ENCODE assay signal across 29 cellular contexts in genomic region chr10:34796133-34796532, GRCh38.
"Had no signal": no experiment of that assay in that cellular context is flagged by ENCODE, and none has a peak within 500 bp of the region (broad histone marks: within the 10 kb centered on the region; RNA-seq: fewer than 3 reads in every experiment).

No MANE protein-coding gene starts in this region.

- H3K27me3 ChIP-seq: stomach, suprapubic skin, testis, thyroid gland, tibial artery, tibial nerve, transverse colon, upper lobe of left lung, upper lobe of right lung, uterus, vagina had no signal

- ATAC-seq: stimulated activated effector memory CD8-positive, alpha-beta T cell treated with anti-CD3 and anti-CD28 coated beads, Interleukin-12 subunit alpha, Interleukin-12 subunit beta, amount 100 ng/mL, for 72 hours; stimulated activated memory B cell treated with anti-CD40 and anti-IgM and Interleukin-4, amounts not matched to agents 10 μg/mL and 1 μg/mL and 100 μg/mL, for 72 hours; stimulated activated naive B cell treated with anti-CD40 and anti-IgM and Interleukin-4, amounts not matched to agents 10 μg/mL and 1 μg/mL and 100 μg/mL, for 72 hours; stimulated activated naive CD8-positive, alpha-beta T cell treated with anti-CD3 and anti-CD28 coated beads, Interleukin-15, amount 100 ng/mL, for 72 hours; stimulated activated naive CD8-positive, alpha-beta T cell treated with anti-CD3 and anti-CD28 coated beads, Interleukin-15, Interleukin-2, amounts not matched to agents 100 U/mL and 50 U/mL, for 24 hours; upper lobe of right lung had no signal

- H3K9me3 ChIP-seq: stomach, suprapubic skin, testis, thoracic aorta, thyroid gland, tibial artery, tibial nerve, transverse colon, upper lobe of left lung, upper lobe of right lung, uterus, vagina had no signal

- H3K4me3 ChIP-seq: stomach, suprapubic skin, testis, thoracic aorta, thyroid gland, tibial artery, tibial nerve, transverse colon, upper lobe of left lung, upper lobe of right lung, uterus, vagina had no signal

- H3K36me3 ChIP-seq: stomach, suprapubic skin, thoracic aorta, thyroid gland, tibial artery, tibial nerve, transverse colon, upper lobe of left lung, upper lobe of right lung, uterus, vagina had no signal

- H3K27ac Mint-ChIP-seq: stimulated activated effector memory CD8-positive, alpha-beta T cell treated with anti-CD3 and anti-CD28 coated beads, Interleukin-12 subunit alpha, Interleukin-12 subunit beta, amount 100 ng/mL, for 72 hours; stimulated activated memory B cell treated with anti-CD40 and anti-IgM and Interleukin-4, amounts not matched to agents 10 μg/mL and 1 μg/mL and 100 μg/mL, for 72 hours; stimulated activated naive B cell treated with anti-CD40 and anti-IgM and Interleukin-4, amounts not matched to agents 10 μg/mL and 1 μg/mL and 100 μg/mL, for 72 hours; stimulated activated naive CD8-positive, alpha-beta T cell treated with anti-CD3 and anti-CD28 coated beads, Interleukin-15, amount 100 ng/mL, for 72 hours; stimulated activated naive CD8-positive, alpha-beta T cell treated with anti-CD3 and anti-CD28 coated beads, Interleukin-15, Interleukin-2, amounts not matched to agents 100 ng/mL and 50 ng/mL, for 24 hours; type B pancreatic cell had no signal

- DNase-seq: stimulated activated CD4-positive, alpha-beta T cell treated with anti-CD3 and anti-CD28 coated beads, Interleukin-2, amount 100 ng/mL, for 48 hours; stimulated activated CD4-positive, alpha-beta T cell treated with anti-CD3 and anti-CD28 coated beads, Interleukin-4, amount 100 ng/mL, for 1 hour; stimulated activated CD4-positive, alpha-beta T cell treated with anti-CD3 and anti-CD28 coated beads, Interleukin-4, amount 100 ng/mL, for 24 hours; stimulated activated CD4-positive, alpha-beta T cell treated with anti-CD3 and anti-CD28 coated beads, Interleukin-4, amount 100 ng/mL, for 4 hours; stimulated activated CD8-positive, alpha-beta memory T cell treated with anti-CD3 and anti-CD28 coated beads, Interleukin-4, amount 100 ng/mL, for 48 hours; stimulated activated naive B cell treated with anti-CD40 and anti-IgM and Interleukin-4, amounts not matched to agents 10 μg/mL and 1 μg/mL and 100 μg/mL, for 72 hours; stimulated activated naive CD4-positive, alpha-beta T cell; stimulated activated naive CD4-positive, alpha-beta T cell treated with Interleukin-2 at 50 U/mL for 16 hours; stimulated activated naive CD8-positive, alpha-beta T cell treated with anti-CD3 and anti-CD28 coated beads, Interleukin-15, amount 100 ng/mL, for 72 hours; stimulated activated naive CD8-positive, alpha-beta T cell treated with anti-CD3 and anti-CD28 coated beads, Interleukin-15, Interleukin-2, amounts not matched to agents 100 U/mL and 50 U/mL, for 24 hours; stomach; substantia nigra; testis; thyroid gland; tibial artery; transverse colon; trophoblast cell; upper lobe of left lung; upper lobe of right lung; uterus had no signal

- H3K36me3 Mint-ChIP-seq: stimulated activated effector memory CD8-positive, alpha-beta T cell treated with anti-CD3 and anti-CD28 coated beads, Interleukin-12 subunit alpha, Interleukin-12 subunit beta, amount 100 ng/mL, for 72 hours; stimulated activated memory B cell treated with anti-CD40 and anti-IgM and Interleukin-4, amounts not matched to agents 10 μg/mL and 1 μg/mL and 100 μg/mL, for 72 hours; stimulated activated naive B cell treated with anti-CD40 and anti-IgM and Interleukin-4, amounts not matched to agents 10 μg/mL and 1 μg/mL and 100 μg/mL, for 72 hours had no signal

- H3K4me1 ChIP-seq: thyroid gland had no signal

- H3K27ac ChIP-seq: stomach, suprapubic skin, testis, thoracic aorta, thyroid gland, tibial artery, tibial nerve, transverse colon, upper lobe of left lung, upper lobe of right lung, uterus, vagina had no signal

- H3K4me3 Mint-ChIP-seq: stimulated activated effector memory CD8-positive, alpha-beta T cell treated with anti-CD3 and anti-CD28 coated beads, Interleukin-12 subunit alpha, Interleukin-12 subunit beta, amount 100 ng/mL, for 72 hours; stimulated activated memory B cell treated with anti-CD40 and anti-IgM and Interleukin-4, amounts not matched to agents 10 μg/mL and 1 μg/mL and 100 μg/mL, for 72 hours; stimulated activated naive B cell treated with anti-CD40 and anti-IgM and Interleukin-4, amounts not matched to agents 10 μg/mL and 1 μg/mL and 100 μg/mL, for 72 hours; stimulated activated naive CD8-positive, alpha-beta T cell treated with anti-CD3 and anti-CD28 coated beads, Interleukin-15, amount 100 ng/mL, for 72 hours; stimulated activated naive CD8-positive, alpha-beta T cell treated with anti-CD3 and anti-CD28 coated beads, Interleukin-15, Interleukin-2, amounts not matched to agents 100 ng/mL and 50 ng/mL, for 24 hours; type B pancreatic cell had no signal

- H3K9me3 Mint-ChIP-seq: stimulated activated effector memory CD8-positive, alpha-beta T cell treated with anti-CD3 and anti-CD28 coated beads, Interleukin-12 subunit alpha, Interleukin-12 subunit beta, amount 100 ng/mL, for 72 hours; stimulated activated naive B cell treated with anti-CD40 and anti-IgM and Interleukin-4, amounts not matched to agents 10 μg/mL and 1 μg/mL and 100 μg/mL, for 72 hours; stimulated activated naive CD8-positive, alpha-beta T cell treated with anti-CD3 and anti-CD28 coated beads, Interleukin-15, amount 100 ng/mL, for 72 hours; stimulated activated naive CD8-positive, alpha-beta T cell treated with anti-CD3 and anti-CD28 coated beads, Interleukin-15, Interleukin-2, amounts not matched to agents 100 ng/mL and 50 ng/mL, for 24 hours; type B pancreatic cell had no signal

- FAIRE-seq: urothelium cell line had no signal

- H3K4me1 Mint-ChIP-seq: stimulated activated effector memory CD8-positive, alpha-beta T cell treated with anti-CD3 and anti-CD28 coated beads, Interleukin-12 subunit alpha, Interleukin-12 subunit beta, amount 100 ng/mL, for 72 hours; stimulated activated memory B cell treated with anti-CD40 and anti-IgM and Interleukin-4, amounts not matched to agents 10 μg/mL and 1 μg/mL and 100 μg/mL, for 72 hours; stimulated activated naive B cell treated with anti-CD40 and anti-IgM and Interleukin-4, amounts not matched to agents 10 μg/mL and 1 μg/mL and 100 μg/mL, for 72 hours; stimulated activated naive CD8-positive, alpha-beta T cell treated with anti-CD3 and anti-CD28 coated beads, Interleukin-15, amount 100 ng/mL, for 72 hours had no signal

- H3K27me3 Mint-ChIP-seq: stimulated activated naive B cell treated with anti-CD40 and anti-IgM and Interleukin-4, amounts not matched to agents 10 μg/mL and 1 μg/mL and 100 μg/mL, for 72 hours; stimulated activated naive CD8-positive, alpha-beta T cell treated with anti-CD3 and anti-CD28 coated beads, Interleukin-15, Interleukin-2, amounts not matched to agents 100 ng/mL and 50 ng/mL, for 24 hours; type B pancreatic cell had no signal
